ENCODE assay signal across 17 cellular contexts in genomic region chr19:29804493-29804892, GRCh38. TPM values are rescaled to one million over a fixed set of nuclear protein-coding genes. Genes with fewer than 3 reads are reported as not detected.
A peak's percentile ranks its signal among the peaks of the same experiment; 100 is the strongest.
DNase-seq lines count a peak whose midpoint lies in the region; ATAC-seq and TF ChIP-seq lines count a peak whose summit lies in the region.
"Had no signal": no experiment of that assay in that cellular context is flagged by ENCODE, and none has a peak within 500 bp of the region (broad histone marks: within the 10 kb centered on the region; RNA-seq: fewer than 3 reads in every experiment).

No MANE protein-coding gene starts in this region.

- no peak for TF ChIP-seq CTCF in endodermal cell (conservative IDR thresholded peaks at IDR 0.05)

- no peak overlapping the region for H3K27ac ChIP-seq in endodermal cell (ENCODE audit: low read depth, low read length)
- H3K27ac ChIP-seq: HL-60, SK-N-MC, uterus had no signal

- H3K27me3 Mint-ChIP-seq in endodermal cell (ENCODE audit: insufficient read depth) (no peaks in the 10 kb centered on the region), immature natural killer cell (ENCODE audit: low read depth in 3 of 3) (peaks cover 2 to 3% (median 2%) of the 10 kb centered on the region in 3 donors)
- H3K27me3 Mint-ChIP-seq in activated T-helper 2 cell treated with anti-CD3 and anti-CD28 coated beads, Interferon-gamma antibody, Interleukin-2, Interleukin-4, amounts not matched to agents 10 μg/mL and 5 μg/mL and 100 μg/mL, durations not matched to agents 14 hours and 24 hours and 36 hours (ENCODE audit: low read depth), result no peaks in the 10 kb centered on the region

- H3K4me1 ChIP-seq in endodermal cell (ENCODE audit: control insufficient read depth, insufficient read depth, low read length), result no peaks in the 10 kb centered on the region
- H3K4me1 ChIP-seq: uterus had no signal

- H3K27me3 ChIP-seq in endodermal cell (ENCODE audit: control insufficient read depth, insufficient read depth, low read length, poor library complexity, severe bottlenecking), result no peaks in the 10 kb centered on the region
- H3K27me3 ChIP-seq: uterus had no signal

- H3K4me1 Mint-ChIP-seq in endodermal cell (peaks cover 10% of the 10 kb centered on the region), immature natural killer cell (no peaks in the 10 kb centered on the region)
- peaks cover 8% of the 10 kb centered on the region for H3K4me1 Mint-ChIP-seq in activated T-helper 2 cell treated with anti-CD3 and anti-CD28 coated beads, Interferon-gamma antibody, Interleukin-2, Interleukin-4, amounts not matched to agents 10 μg/mL and 5 μg/mL and 100 μg/mL, durations not matched to agents 14 hours and 24 hours and 36 hours (ENCODE audit: low read depth)

- no peaks in the 10 kb centered on the region for H3K36me3 ChIP-seq in endodermal cell (ENCODE audit: control insufficient read depth, insufficient read depth, low read length)
- H3K36me3 ChIP-seq: uterus had no signal

- H3K4me3 ChIP-seq in endodermal cell (ENCODE audit: low read length), result no peak overlapping the region
- H3K4me3 ChIP-seq: SK-N-MC, uterus had no signal

- H3K9me3 ChIP-seq in endodermal cell (ENCODE audit: control insufficient read depth, low read length), result no peaks in the 10 kb centered on the region
- H3K9me3 ChIP-seq: uterus had no signal

- DNase-seq in activated CD4-positive, alpha-beta T cell treated with anti-CD3 and anti-CD28 coated beads for 48 hours, result peak; percentile 58
- no peak for DNase-seq in activated CD4-positive, alpha-beta T cell treated with anti-CD3 and anti-CD28 coated beads for 4 hours
- DNase-seq in endodermal cell, result no peak
- no peak for DNase-seq in immature natural killer cell
- no peak for DNase-seq in DMS53 treated with DMSO at 0.1 percent for 48 hours (lab: John Stamatoyannopoulos, UW; ENCODE audit: unreplicated experiment)
- no peak for DNase-seq in activated T-helper 2 cell treated with anti-CD3 and anti-CD28 coated beads, Interferon-gamma antibody, Interleukin-2, Interleukin-4, amounts not matched to agents 10 μg/mL and 5 μg/mL and 100 μg/mL, durations not matched to agents 14 hours and 24 hours and 36 hours (ENCODE audit: low spot score)
- DNase-seq: ACHN; activated effector memory CD4-positive, alpha-beta T cell treated with anti-CD3 and anti-CD28 coated beads, Interleukin-2, amount 50 U/mL, for 16 hours; effector CD4-positive, alpha-beta T cell; hypothalamus; NCI-H2029 treated with DMSO at 0.1 percent for 48 hours; uterus had no signal

- H3K9me3 Mint-ChIP-seq in endodermal cell (no peaks in the 10 kb centered on the region), immature natural killer cell (no peaks in the 10 kb centered on the region)
- no peaks in the 10 kb centered on the region for H3K9me3 Mint-ChIP-seq in activated T-helper 2 cell treated with anti-CD3 and anti-CD28 coated beads, Interferon-gamma antibody, Interleukin-2, Interleukin-4, amounts not matched to agents 10 μg/mL and 5 μg/mL and 100 μg/mL, durations not matched to agents 14 hours and 24 hours and 36 hours
- H3K9me3 Mint-ChIP-seq: natural killer cell treated with Interleukin-12 subunit alpha and Interleukin-12 subunit beta and Interleukin-15 and Interleukin-18, amount 100 ng/mL, for 72 hours had no signal

- H3K36me3 Mint-ChIP-seq in endodermal cell (ENCODE audit: low read depth) (no peaks in the 10 kb centered on the region), immature natural killer cell (no peaks in the 10 kb centered on the region)
- H3K36me3 Mint-ChIP-seq in activated T-helper 2 cell treated with anti-CD3 and anti-CD28 coated beads, Interferon-gamma antibody, Interleukin-2, Interleukin-4, amounts not matched to agents 10 μg/mL and 5 μg/mL and 100 μg/mL, durations not matched to agents 14 hours and 24 hours and 36 hours (ENCODE audit: low read depth), result no peaks in the 10 kb centered on the region
- H3K36me3 Mint-ChIP-seq: natural killer cell treated with Interleukin-12 subunit alpha and Interleukin-12 subunit beta and Interleukin-15 and Interleukin-18, amount 100 ng/mL, for 72 hours had no signal

- ATAC-seq in GM21447 (IDR thresholded peaks at IDR 0.05; ENCODE audit: unreplicated experiment) (peak; percentile 91), HG03159 (IDR thresholded peaks at IDR 0.05; ENCODE audit: unreplicated experiment) (peak; percentile 94)

- peak overlapping the region; percentile 64 for H3K27ac Mint-ChIP-seq in endodermal cell
- no peak overlapping the region for H3K27ac Mint-ChIP-seq in immature natural killer cell
- H3K27ac Mint-ChIP-seq in activated T-helper 2 cell treated with anti-CD3 and anti-CD28 coated beads, Interferon-gamma antibody, Interleukin-2, Interleukin-4, amounts not matched to agents 10 μg/mL and 5 μg/mL and 100 μg/mL, durations not matched to agents 14 hours and 24 hours and 36 hours, result no peak overlapping the region
- H3K27ac Mint-ChIP-seq: natural killer cell treated with Interleukin-12 subunit alpha and Interleukin-12 subunit beta and Interleukin-15 and Interleukin-18, amount 100 ng/mL, for 72 hours had no signal

- no peak overlapping the region for H3K4me3 Mint-ChIP-seq in endodermal cell
- H3K4me3 Mint-ChIP-seq in immature natural killer cell, result no peak overlapping the region
- no peak overlapping the region for H3K4me3 Mint-ChIP-seq in activated T-helper 2 cell treated with anti-CD3 and anti-CD28 coated beads, Interferon-gamma antibody, Interleukin-2, Interleukin-4, amounts not matched to agents 10 μg/mL and 5 μg/mL and 100 μg/mL, durations not matched to agents 14 hours and 24 hours and 36 hours (ENCODE audit: low read depth)
- H3K4me3 Mint-ChIP-seq: natural killer cell treated with Interleukin-12 subunit alpha and Interleukin-12 subunit beta and Interleukin-15 and Interleukin-18, amount 100 ng/mL, for 72 hours had no signal

- H3K9ac ChIP-seq in endodermal cell (ENCODE audit: extremely low read depth, low read length, poor library complexity, severe bottlenecking), result no peak overlapping the region

- intact Hi-C loops in activated T-helper 2 cell treated with anti-CD3 and anti-CD28 coated beads, Interferon-gamma antibody, Interleukin-2, Interleukin-4, amounts not matched to agents 10 μg/mL and 5 μg/mL and 100 μg/mL, durations not matched to agents 14 hours and 24 hours and 36 hours (cut with micrococcal nuclease), result no loop called here

- WGBS in endodermal cell (ENCODE audit: insufficient coverage in 1 of 2, insufficient read length in 1 of 2), 2 experiments, result 79 to 89% methylated on average over 3 of the region's 3 CpGs

RNA-seq across cellular contexts. Expression of gene CCNE1, which starts 7.3 kb away (rescaled TPM):
- 10 to 100 TPM; 33.3 to 34.9 TPM for total RNA-seq in endodermal cell
- polyA plus RNA-seq in endodermal cell (2013, experiment 1 of 2), result 16.2 TPM
- 15.1 TPM for polyA plus RNA-seq in endodermal cell (2013, experiment 2 of 2)
- polyA plus RNA-seq in immature natural killer cell, result under 1 TPM in 2 of 3 donors, not detected in 1; 0.22 to 0.39 TPM
- 37.4 and 39.6 TPM in 2 replicates for total RNA-seq in activated T-helper 2 cell treated with anti-CD3 and anti-CD28 coated beads, Interferon-gamma antibody, Interleukin-2, Interleukin-4, amounts not matched to agents 10 μg/mL and 5 μg/mL and 100 μg/mL, durations not matched to agents 14 hours and 24 hours and 36 hours
